9 cellular contexts compared by ENCODE assay signal in the genomic region with DNA sequence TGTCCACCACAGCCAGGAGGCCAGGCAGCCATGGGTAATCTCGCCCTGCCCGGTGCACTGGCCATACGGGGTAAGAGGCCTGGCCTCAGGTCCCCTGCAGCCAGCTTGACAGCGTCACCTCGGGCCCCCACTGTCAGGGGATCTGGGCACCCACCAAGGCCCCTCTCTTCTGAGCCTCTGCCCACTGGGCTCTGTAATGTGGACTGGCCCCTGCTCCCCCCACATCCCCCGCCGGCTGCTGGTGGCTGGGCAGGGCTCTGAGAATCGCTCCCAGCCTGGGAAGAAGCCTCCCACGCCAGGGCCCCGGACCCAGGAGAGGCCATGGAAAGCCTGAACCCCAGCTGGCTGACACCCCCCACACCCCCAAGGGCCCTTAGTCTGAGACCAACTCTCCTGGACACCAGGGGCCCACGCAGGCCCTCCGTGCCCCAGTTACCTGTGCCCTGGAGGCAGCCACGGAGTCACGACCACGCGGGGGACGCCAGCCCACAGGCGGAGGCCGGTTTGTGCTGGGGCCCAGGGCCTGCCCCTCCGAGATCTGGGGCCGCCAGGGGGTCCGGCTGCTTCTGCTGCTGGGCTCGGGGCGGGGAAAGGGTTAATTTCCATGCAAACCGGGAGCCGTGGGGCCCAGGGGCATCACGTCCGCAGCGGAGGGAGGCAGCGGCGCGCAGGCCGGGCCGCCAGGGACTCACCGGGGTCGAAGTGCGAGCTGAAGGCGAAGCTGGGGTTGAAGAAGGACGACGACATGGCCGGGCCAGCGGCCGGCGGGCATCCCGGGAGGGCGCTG. TPM values are rescaled to one million over a fixed set of nuclear protein-coding genes. Genes with fewer than 3 reads are reported as not detected.
A peak's percentile ranks its signal among the peaks of the same experiment; 100 is the strongest.
DNase-seq lines count a peak whose midpoint lies in the region; ATAC-seq and TF ChIP-seq lines count a peak whose summit lies in the region.
"Had no signal": no experiment of that assay in that cellular context is flagged by ENCODE, and none has a peak within 500 bp of the region (broad histone marks: within the 10 kb centered on the region; RNA-seq: fewer than 3 reads in every experiment).

A gene (plus strand): TSS at position 262 of the 787 bp plus-strand sequence. CDS start 15,720 bp downstream, outside the sequence.

- H3K36me3 ChIP-seq in BLaER1 (no peaks in the 10 kb centered on the region), PC-3 (ENCODE audit: low read depth, low read length) (no peaks in the 10 kb centered on the region), osteoblast (ENCODE audit: insufficient read depth, low read length) (no peaks in the 10 kb centered on the region), colonic mucosa (no peaks in the 10 kb centered on the region)

- POLR2A ChIA-PET in PC-3 (lab: Charles Lee; ENCODE audit: unreplicated experiment), result no interaction called here
- POLR2A ChIA-PET in RWPE1 (lab: Yijun Ruan, JAX; ENCODE audit: low non-redundant PET), result interaction anchor here (0.7 kb wide), 1 partner anchor 19 kb away, joined by 3 read pairs; no protein-coding TSS in a partner anchor

- H3K27me3 ChIP-seq in BLaER1, result peaks cover 66% of the 10 kb centered on the region
- H3K27me3 ChIP-seq in PC-3 (ENCODE audit: low read length), result peaks cover 15% of the 10 kb centered on the region
- H3K27me3 ChIP-seq in osteoblast (ENCODE audit: insufficient read depth, low read length), result peaks cover 29% of the 10 kb centered on the region
- peaks cover 27% of the 10 kb centered on the region for H3K27me3 ChIP-seq in colonic mucosa

- DNase-seq in PC-3, result no peak
- peak; percentile 75 for DNase-seq in glutamatergic neuron
- peak; percentile 92 for DNase-seq in osteoblast (ENCODE audit: insufficient read length, low spot score, missing footprints)
- no peak for DNase-seq in RWPE1 (ENCODE audit: low spot score)
- no peak for DNase-seq in HUDEP-2 (lab: John Stamatoyannopoulos, UW; ENCODE audit: unreplicated experiment in 76 of 76)
- DNase-seq in colonic mucosa, result no peak

- H3K27ac Mint-ChIP-seq in glutamatergic neuron (ENCODE audit: unreplicated experiment), result peak within 1 kb of the TSS; percentile 82

- H2AFZ ChIP-seq in PC-3 (ENCODE audit: low read length) (no peak within 1 kb of the TSS), osteoblast (ENCODE audit: low read length) (no peak within 1 kb of the TSS)

- intact Hi-C loops in PC-3 (cut with micrococcal nuclease) (no loop called here), colonic mucosa (cut with DNase I) (no loop called here)

- peaks cover 9% of the 10 kb centered on the region for H3K4me1 Mint-ChIP-seq in glutamatergic neuron (ENCODE audit: low read depth, unreplicated experiment)

- H3K4me1 ChIP-seq in BLaER1 (peaks cover 81% of the 10 kb centered on the region), PC-3 (ENCODE audit: insufficient read depth, low read length) (no peaks in the 10 kb centered on the region), osteoblast (ENCODE audit: insufficient read depth, low read length) (no peaks in the 10 kb centered on the region), colonic mucosa (no peaks in the 10 kb centered on the region)

- H4K20me1 ChIP-seq in BLaER1, result peaks cover 19% of the 10 kb centered on the region
- H4K20me1 ChIP-seq in PC-3 (ENCODE audit: low read length), result no peaks in the 10 kb centered on the region
- no peaks in the 10 kb centered on the region for H4K20me1 ChIP-seq in osteoblast (ENCODE audit: insufficient read depth, low read length)

- no peaks in the 10 kb centered on the region for H3K27me3 Mint-ChIP-seq in glutamatergic neuron (ENCODE audit: unreplicated experiment)

- H3K4me3 Mint-ChIP-seq in glutamatergic neuron (ENCODE audit: unreplicated experiment), result peak within 1 kb of the TSS; percentile 61

- H3K4me2 ChIP-seq in BLaER1 (peak within 1 kb of the TSS; percentile 90), PC-3 (ENCODE audit: low read length) (peak within 1 kb of the TSS; percentile 45), osteoblast (ENCODE audit: insufficient read depth, low read length) (no peak within 1 kb of the TSS)

- H3K27ac ChIP-seq in BLaER1, result peak within 1 kb of the TSS; percentile 14
- H3K27ac ChIP-seq in PC-3 (ENCODE audit: low read length), result no peak within 1 kb of the TSS
- H3K27ac ChIP-seq in osteoblast (ENCODE audit: low read depth, low read length), result no peak within 1 kb of the TSS
- no peak within 1 kb of the TSS for H3K27ac ChIP-seq in RWPE1
- H3K27ac ChIP-seq in colonic mucosa, result no peak within 1 kb of the TSS

- no peaks in the 10 kb centered on the region for H3K9me3 ChIP-seq in BLaER1
- H3K9me3 ChIP-seq in PC-3 (ENCODE audit: low read length), result no peaks in the 10 kb centered on the region
- no peaks in the 10 kb centered on the region for H3K9me3 ChIP-seq in osteoblast (ENCODE audit: low read depth, low read length)
- no peaks in the 10 kb centered on the region for H3K9me3 ChIP-seq in colonic mucosa

- H3K4me3 ChIP-seq in BLaER1 (peak within 1 kb of the TSS; percentile 64), PC-3 (ENCODE audit: low read length) (peak within 1 kb of the TSS; percentile 51; the same call in 1 of the 2 replicates), osteoblast (ENCODE audit: insufficient read depth, low read length) (no peak within 1 kb of the TSS), colonic mucosa (no peak within 1 kb of the TSS)

- no peaks in the 10 kb centered on the region for H3K36me3 Mint-ChIP-seq in glutamatergic neuron (ENCODE audit: unreplicated experiment)

- no peaks in the 10 kb centered on the region for H3K9me2 ChIP-seq in PC-3 (replicated peaks; ENCODE audit: low read length)

- TF ChIP-seq CTCF in PC-3 (conservative IDR thresholded peaks at IDR 0.05; ENCODE audit: low read depth, low read length) (no peak), glutamatergic neuron (IDR thresholded peaks at IDR 0.05; ENCODE audit: partially characterized antibody, unreplicated experiment) (no peak), osteoblast (IDR thresholded peaks at IDR 0.05; ENCODE audit: extremely low read depth, low read depth, low read length) (no peak), RWPE1 (conservative IDR thresholded peaks at IDR 0.05; ENCODE audit: low read depth) (no peak), colonic mucosa (IDR thresholded peaks at IDR 0.05) (no peak)

- H3K79me2 ChIP-seq in PC-3 (ENCODE audit: low read length), result no peaks in the 10 kb centered on the region
- H3K79me2 ChIP-seq in osteoblast (ENCODE audit: insufficient read depth, low read length), result no peaks in the 10 kb centered on the region

- ATAC-seq in PC-3, result peak; percentile 31
- ATAC-seq in HG02642 (IDR thresholded peaks at IDR 0.05; ENCODE audit: poor library complexity, unreplicated experiment), result no peak

- no peaks in the 10 kb centered on the region for H3F3A ChIP-seq in PC-3 (ENCODE audit: low read length, unreplicated experiment)

- H3K9ac ChIP-seq in BLaER1 (0 out of 2 replicates have a peak within 1 kb of the TSS, but pooled peaks have one; percentile 12), PC-3 (ENCODE audit: low read length) (no peak within 1 kb of the TSS), colonic mucosa (ENCODE audit: low read depth in 2 of 2, low read length in 2 of 2) (no peak within 1 kb of the TSS)

- CTCF ChIA-PET in PC-3 (lab: Charles Lee), result no interaction called here
- CTCF ChIA-PET in RWPE1 (lab: Yijun Ruan, JAX), result no interaction called here

- no TSS peak for BruUV-seq in PC-3 (replicated peaks; lab: Mats Ljungman, UMichigan)

- peaks cover 2% of the 10 kb centered on the region for H3K9me3 Mint-ChIP-seq in glutamatergic neuron (ENCODE audit: unreplicated experiment)

RNA-seq across cellular contexts. Expression of the gene that starts here (rescaled TPM):
- total RNA-seq in PC-3 (2014; rRNA removed) (not detected in 2 replicates), glutamatergic neuron (ENCODE audit: unreplicated experiment) (0.29 TPM), osteoblast (not detected in 2 replicates), colonic mucosa (not detected)
- total RNA-seq: liver had no signal

Comparison
In these comparisons a context has a peak if more than half of its experiments do, and no peak if none do; other contexts are left out.
1. Peak in ATAC-seq, H3K4me3 ChIP-seq and H3K4me2 ChIP-seq in PC-3; RNA of the gene not detected or under 1 TPM.
2. Peak in DNase-seq in glutamatergic neuron; RNA of the gene not detected or under 1 TPM.
3. Peak in DNase-seq in osteoblast; RNA of the gene not detected or under 1 TPM.